Comparison of ENCODE assay signal across 8 cellular contexts in the genomic region with DNA sequence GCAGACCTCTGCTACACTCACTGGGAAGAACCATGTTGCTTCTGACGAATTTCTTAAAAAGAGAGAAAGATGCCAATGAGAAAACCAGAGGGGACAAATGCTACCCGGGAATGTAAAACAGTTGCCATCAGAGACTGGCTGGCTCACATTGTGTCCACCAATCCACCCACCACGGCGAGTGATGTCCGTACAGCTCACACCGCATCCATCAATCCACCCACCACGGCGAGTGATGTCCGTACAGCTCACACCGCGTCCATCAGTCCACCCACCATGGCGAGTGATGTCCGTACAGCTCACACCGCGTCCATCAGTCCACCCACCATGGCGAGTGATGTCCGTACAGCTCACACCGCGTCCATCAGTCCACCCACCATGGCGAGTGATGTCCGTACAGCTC. TPM values are rescaled to one million over a fixed set of nuclear protein-coding genes. Genes with fewer than 3 reads are reported as not detected.
DNase-seq lines count a peak whose midpoint lies in the region; ATAC-seq and TF ChIP-seq lines count a peak whose summit lies in the region.
"Not testable (repeated sequence)": the region's sequence is repeated elsewhere in the genome, so short reads cannot be mapped to it uniquely, and the experiment has no call there.

No MANE protein-coding gene starts in this region.

- CTCF ChIA-PET in CD8-positive, alpha-beta T cell (lab: Charles Lee), result interaction anchor here (1.5 to 7.0 kb wide), 3 partner anchors 14 to 114 kb away, joined by 5 to 56 read pairs (median 44); no protein-coding TSS in a partner anchor
- CTCF ChIA-PET in activated CD8-positive, alpha-beta T cell treated with anti-CD3 and anti-CD28 coated beads, Interleukin-2, amount 10 ng/mL, durations not matched to agents 7 days and 5 days (lab: Charles Lee), result interaction anchor here (2.8 kb wide), 1 partner anchor 115 kb away, joined by 10 read pairs; no protein-coding TSS in a partner anchor

- peak overlapping the region; percentile 90 for H3K27ac Mint-ChIP-seq in CD8-positive, alpha-beta T cell
- H3K27ac Mint-ChIP-seq in activated CD8-positive, alpha-beta T cell treated with anti-CD3 and anti-CD28 coated beads, Interleukin-2, amount 10 ng/mL, durations not matched to agents 7 days and 5 days, result peak overlapping the region; percentile 39
- peak overlapping the region; percentile 15 for H3K27ac Mint-ChIP-seq in activated naive CD8-positive, alpha-beta T cell treated with anti-CD3 and anti-CD28 coated beads, Interleukin-2, amount 50 U/mL, for 24 hours
- peak overlapping the region; percentile 74 for H3K27ac Mint-ChIP-seq in glutamatergic neuron (ENCODE audit: unreplicated experiment)

- not testable (repeated sequence) for ATAC-seq in CD8-positive, alpha-beta T cell; activated CD8-positive, alpha-beta T cell treated with anti-CD3 and anti-CD28 coated beads, Interleukin-2, amount 10 ng/mL, durations not matched to agents 7 days and 5 days; activated naive CD8-positive, alpha-beta T cell treated with anti-CD3 and anti-CD28 coated beads, Interleukin-2, amount 50 U/mL, for 24 hours

- whole genome bisulfite sequencing in mesodermal cell (ENCODE audit: insufficient coverage in 2 of 2), 2 experiments, result 85 to 86% methylated on average over 2 of the region's 21 CpGs
- 94 to 97% methylated on average over 15 of the region's 21 CpGs for WGBS in sigmoid colon, 2 donors
- WGBS in transverse colon (ENCODE audit: low coverage in 1 of 2), 2 donors, result 98% methylated on average over 16 of the region's 21 CpGs; no CpG with 5 or more reads in 1 of the 2 donors

- H3K4me3 Mint-ChIP-seq in CD8-positive, alpha-beta T cell, result peak overlapping the region; percentile 42
- not testable (repeated sequence) for H3K4me3 Mint-ChIP-seq in activated CD8-positive, alpha-beta T cell treated with anti-CD3 and anti-CD28 coated beads, Interleukin-2, amount 10 ng/mL, durations not matched to agents 7 days and 5 days; activated naive CD8-positive, alpha-beta T cell treated with anti-CD3 and anti-CD28 coated beads, Interleukin-2, amount 50 U/mL, for 24 hours; glutamatergic neuron (ENCODE audit: unreplicated experiment)

- peaks cover 81% of the 10 kb centered on the region for H3K4me1 Mint-ChIP-seq in CD8-positive, alpha-beta T cell (ENCODE audit: low read depth)
- H3K4me1 Mint-ChIP-seq in activated CD8-positive, alpha-beta T cell treated with anti-CD3 and anti-CD28 coated beads, Interleukin-2, amount 10 ng/mL, durations not matched to agents 7 days and 5 days (ENCODE audit: low read depth), result peaks cover 62% of the 10 kb centered on the region
- peaks cover 75% of the 10 kb centered on the region for H3K4me1 Mint-ChIP-seq in activated naive CD8-positive, alpha-beta T cell treated with anti-CD3 and anti-CD28 coated beads, Interleukin-2, amount 50 U/mL, for 24 hours
- H3K4me1 Mint-ChIP-seq in glutamatergic neuron (ENCODE audit: low read depth, unreplicated experiment), result peaks cover 44% of the 10 kb centered on the region

- H3K36me3 ChIP-seq in CD8-positive, alpha-beta T cell (ENCODE audit: insufficient read depth, low read length), result peaks cover 28% of the 10 kb centered on the region
- H3K36me3 ChIP-seq in SJCRH30, sigmoid colon, transverse colon: not testable (repeated sequence)
- H3K36me3 ChIP-seq in mesodermal cell (ENCODE audit: control insufficient read depth, insufficient read depth, low read length), result peaks cover 41% of the 10 kb centered on the region

- TF ChIP-seq EP300 in sigmoid colon (IDR thresholded peaks at IDR 0.05); transverse colon (IDR thresholded peaks at IDR 0.05; ENCODE audit: low read depth): not testable (repeated sequence)

- not testable (repeated sequence) for H3K27me3 ChIP-seq in CD8-positive, alpha-beta T cell (ENCODE audit: insufficient read depth, low read length); SJCRH30; sigmoid colon; transverse colon

- POLR2A ChIA-PET in CD8-positive, alpha-beta T cell (lab: Charles Lee), result interaction anchor here (0.8 to 3.5 kb wide), 3 partner anchors 35 to 42 kb away, joined by 3 to 13 read pairs (median 4); no protein-coding TSS in a partner anchor
- POLR2A ChIA-PET in activated CD8-positive, alpha-beta T cell treated with anti-CD3 and anti-CD28 coated beads, Interleukin-2, amount 10 ng/mL, durations not matched to agents 7 days and 5 days (lab: Charles Lee), result not testable (repeated sequence)

- H3K4me3 ChIP-seq in CD8-positive, alpha-beta T cell (ENCODE audit: low read depth, low read length); SJCRH30; mesodermal cell (ENCODE audit: extremely low read depth, insufficient read depth, low read length, poor library complexity, severe bottlenecking); sigmoid colon; transverse colon: not testable (repeated sequence)

- TF ChIP-seq CTCF in CD8-positive, alpha-beta T cell (IDR thresholded peaks at IDR 0.05); glutamatergic neuron (IDR thresholded peaks at IDR 0.05; ENCODE audit: partially characterized antibody, unreplicated experiment); sigmoid colon (IDR thresholded peaks at IDR 0.05); transverse colon (IDR thresholded peaks at IDR 0.05): not testable (repeated sequence)

- DNase-seq in CD8-positive, alpha-beta T cell; SJCRH30; activated CD8-positive, alpha-beta T cell treated with anti-CD3 and anti-CD28 coated beads, Interleukin-2, amount 10 ng/mL, durations not matched to agents 7 days and 5 days; activated naive CD8-positive, alpha-beta T cell treated with anti-CD3 and anti-CD28 coated beads, Interleukin-2, amount 50 U/mL, for 24 hours; glutamatergic neuron: not testable (repeated sequence)
- DNase-seq in sigmoid colon (peak; percentile 32), transverse colon (peak; percentile 1)

- not testable (repeated sequence) for H3K27ac ChIP-seq in CD8-positive, alpha-beta T cell (ENCODE audit: low read depth, low read length); sigmoid colon
- H3K27ac ChIP-seq in SJCRH30, result peak overlapping the region; percentile 8; the same call in 1 of the 2 replicates
- H3K27ac ChIP-seq in mesodermal cell (ENCODE audit: low read depth, low read length, severe bottlenecking), result peak overlapping the region; percentile 82
- H3K27ac ChIP-seq in transverse colon, result peak overlapping the region in 2 of 4 donors; percentile 30 to 50

- H3K27me3 Mint-ChIP-seq in CD8-positive, alpha-beta T cell (ENCODE audit: low read depth); activated CD8-positive, alpha-beta T cell treated with anti-CD3 and anti-CD28 coated beads, Interleukin-2, amount 10 ng/mL, durations not matched to agents 7 days and 5 days (ENCODE audit: low read depth); activated naive CD8-positive, alpha-beta T cell treated with anti-CD3 and anti-CD28 coated beads, Interleukin-2, amount 50 U/mL, for 24 hours: not testable (repeated sequence)
- peaks cover 11% of the 10 kb centered on the region for H3K27me3 Mint-ChIP-seq in glutamatergic neuron (ENCODE audit: unreplicated experiment)

- H3K9me3 Mint-ChIP-seq in CD8-positive, alpha-beta T cell; activated CD8-positive, alpha-beta T cell treated with anti-CD3 and anti-CD28 coated beads, Interleukin-2, amount 10 ng/mL, durations not matched to agents 7 days and 5 days (ENCODE audit: insufficient read depth); activated naive CD8-positive, alpha-beta T cell treated with anti-CD3 and anti-CD28 coated beads, Interleukin-2, amount 50 U/mL, for 24 hours: not testable (repeated sequence)
- H3K9me3 Mint-ChIP-seq in glutamatergic neuron (ENCODE audit: unreplicated experiment), result peaks cover 11% of the 10 kb centered on the region

- in situ Hi-C loops in transverse colon (cut with MboI; ENCODE audit: low pct_ligation_motif_present in 1 of 4, low pct_unique_long_range_greater_than_20kb in 1 of 4, low sequenced_read_pairs in 3 of 4), result not testable (repeated sequence)

- H3K36me3 Mint-ChIP-seq in CD8-positive, alpha-beta T cell, result peaks cover 67% of the 10 kb centered on the region
- peaks cover 28% of the 10 kb centered on the region for H3K36me3 Mint-ChIP-seq in activated CD8-positive, alpha-beta T cell treated with anti-CD3 and anti-CD28 coated beads, Interleukin-2, amount 10 ng/mL, durations not matched to agents 7 days and 5 days (ENCODE audit: low read depth)
- H3K36me3 Mint-ChIP-seq in activated naive CD8-positive, alpha-beta T cell treated with anti-CD3 and anti-CD28 coated beads, Interleukin-2, amount 50 U/mL, for 24 hours (ENCODE audit: low read depth); glutamatergic neuron (ENCODE audit: unreplicated experiment): not testable (repeated sequence)

- intact Hi-C loops in CD8-positive, alpha-beta T cell (cut with DNase I, micrococcal nuclease), result loop anchor here (5.0 kb wide), 3 partner anchors 34 to 161 kb away; no protein-coding TSS in a partner anchor
- intact Hi-C loops in sigmoid colon (cut with DNase I); transverse colon (cut with DNase I; ENCODE audit: low total_unique reads): not testable (repeated sequence)

- peaks cover 85% of the 10 kb centered on the region for H3K4me1 ChIP-seq in CD8-positive, alpha-beta T cell (ENCODE audit: insufficient read depth, low read length)
- peaks cover 44% of the 10 kb centered on the region for H3K4me1 ChIP-seq in SJCRH30
- H3K4me1 ChIP-seq in mesodermal cell (ENCODE audit: control insufficient read depth, insufficient read depth, low read length, poor library complexity, severe bottlenecking), result peaks cover 83% of the 10 kb centered on the region
- peaks cover 0 to 27% (median 19%) of the 10 kb centered on the region in 4 donors for H3K4me1 ChIP-seq in sigmoid colon
- H3K4me1 ChIP-seq in transverse colon, result peaks cover 29 to 49% (median 37%) of the 10 kb centered on the region in 4 donors

- not testable (repeated sequence) for H3K9me3 ChIP-seq in CD8-positive, alpha-beta T cell (ENCODE audit: low read length); SJCRH30 (replicated peaks); mesodermal cell (ENCODE audit: control insufficient read depth, low read length); sigmoid colon; transverse colon

- not testable (repeated sequence) for TF ChIP-seq POLR2A in sigmoid colon (IDR thresholded peaks at IDR 0.05); transverse colon (IDR thresholded peaks at IDR 0.05)

RNA-seq across cellular contexts. Expression of a gene that starts 19.0 kb away (rescaled TPM):
- total RNA-seq in CD8-positive, alpha-beta T cell, result 100 to 1,000 TPM; 144 TPM
- 18.6 and 20.5 TPM in 2 replicates for total RNA-seq in SJCRH30 (2014; rRNA removed; shearing (Covaris generic))
- total RNA-seq in activated CD8-positive, alpha-beta T cell treated with anti-CD3 and anti-CD28 coated beads, Interleukin-2, amount 10 ng/mL, durations not matched to agents 7 days and 5 days, result 10 to 100 TPM; 36.9 to 39.3 TPM
- total RNA-seq in glutamatergic neuron (ENCODE audit: unreplicated experiment), result 15.2 TPM
- polyA plus RNA-seq in mesodermal cell (2013, experiment 1 of 2), result 52.2 TPM
- 45.1 TPM for polyA plus RNA-seq in mesodermal cell (2013, experiment 2 of 2)
- total RNA-seq in sigmoid colon, result 10 to 100 TPM; 15.0 to 22.4 (median 17.8) TPM
- polyA plus RNA-seq in sigmoid colon, result 10 to 100 TPM in 1 of 3 donors, 1 to 10 TPM in 2; 4.2 to 16.9 (median 5.4) TPM
- total RNA-seq in transverse colon, result 10 to 100 TPM in 1 of 4 donors, 1 to 10 TPM in 3; 4.4 to 15.6 (median 8.5) TPM

Comparison
In these comparisons a context has a peak if more than half of its experiments do, and no peak if none do; other contexts are left out.
1. H3K27ac Mint-ChIP-seq: peak in every context shown above with its lines; median percentile 90 in CD8-positive, alpha-beta T cell; 74 in glutamatergic neuron; 39 in activated CD8-positive, alpha-beta T cell treated with anti-CD3 and anti-CD28 coated beads, Interleukin-2, amount 10 ng/mL, durations not matched to agents 7 days and 5 days; 15 in activated naive CD8-positive, alpha-beta T cell treated with anti-CD3 and anti-CD28 coated beads, Interleukin-2, amount 50 U/mL, for 24 hours.